ENCODE assay signal across 8 cellular contexts in the genomic region with DNA sequence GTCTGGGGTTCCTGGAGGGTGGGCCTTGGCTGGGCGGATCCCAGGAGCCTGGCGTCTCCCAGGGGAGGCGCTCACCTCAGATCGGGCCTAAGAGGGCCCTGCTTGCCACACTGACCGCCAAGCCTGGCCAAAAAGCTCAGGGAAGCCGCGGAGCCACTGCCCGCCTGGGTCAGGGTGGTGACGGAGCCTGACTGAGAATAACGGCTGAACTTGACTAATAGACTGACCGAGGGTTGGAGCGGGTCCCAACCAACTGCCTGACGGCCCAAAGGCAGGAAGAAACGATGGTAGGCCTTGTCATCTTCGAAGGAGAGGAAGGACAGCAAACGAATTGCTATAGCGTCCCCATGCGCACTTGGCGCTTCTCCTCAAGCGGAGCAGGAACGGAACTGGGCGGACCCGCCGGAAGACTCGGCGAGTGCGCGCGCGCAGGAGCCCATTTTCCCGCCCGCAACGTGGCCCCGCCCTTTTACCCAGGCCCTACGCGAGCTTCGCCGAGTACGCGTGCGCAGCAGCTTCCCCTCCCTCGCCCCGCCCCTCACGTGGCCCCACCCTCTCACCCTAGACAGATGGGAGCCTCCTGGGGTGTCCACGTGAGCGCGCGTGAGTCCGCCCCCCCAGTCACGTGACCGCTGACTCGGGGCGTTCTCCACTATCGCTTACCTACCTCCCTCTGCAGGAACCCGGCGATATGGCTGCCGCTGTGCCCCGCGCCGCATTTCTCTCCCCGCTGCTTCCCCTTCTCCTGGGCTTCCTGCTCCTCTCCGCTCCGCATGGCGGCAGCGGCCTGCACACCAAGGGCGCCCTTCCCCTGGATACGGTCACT. TPM values are rescaled to one million over a fixed set of nuclear protein-coding genes. Genes with fewer than 3 reads are reported as not detected.
DNase-seq lines count a peak whose midpoint lies in the region; TF ChIP-seq lines count a peak whose summit lies in the region.

A gene (plus strand): TSS at position 652 of the 826 bp plus-strand sequence. CDS start 40 bp downstream, at position 692.
A gene (minus strand): TSS at position 391 of the 826 bp plus-strand sequence. CDS start 7,895 bp downstream, outside the sequence.

- H3K9me3 ChIP-seq in stomach smooth muscle (ENCODE audit: control insufficient read depth in 2 of 2, low read length in 2 of 2) = no peaks in the 10 kb centered on the region

- peaks cover 20% of the 10 kb centered on the region for H3K36me3 Mint-ChIP-seq in neural crest cell (ENCODE audit: low read depth)

- H3K4me1 ChIP-seq in stomach smooth muscle (ENCODE audit: control insufficient read depth, insufficient read depth, low read length) = peaks cover 18% of the 10 kb centered on the region

- TF ChIP-seq CTCF in fibroblast of villous mesenchyme (IDR thresholded peaks at IDR 0.05; ENCODE audit: insufficient read depth, low read depth, low read length) (peak; percentile 51), neural crest cell (conservative IDR thresholded peaks at IDR 0.05) (peak; percentile 66)

- H3K9me3 Mint-ChIP-seq in neural crest cell = no peaks in the 10 kb centered on the region

- peak within 1 kb of the TSS; percentile 98 for H3K9ac ChIP-seq in stomach smooth muscle (ENCODE audit: low read length in 2 of 2)

- peak within 1 kb of the TSS; percentile 95 for H3K4me3 Mint-ChIP-seq in neural crest cell

- H3K4me3 ChIP-seq in H7 (ENCODE audit: insufficient read depth, low read depth, low read length) (peak within 1 kb of the TSS; percentile 91), fibroblast of villous mesenchyme (ENCODE audit: low read depth, low read length) (peak within 1 kb of the TSS; percentile 96), stomach smooth muscle (ENCODE audit: low read length in 2 of 2) (peak within 1 kb of the TSS; percentile 88 to 97)

- DNase-seq in G401 (ENCODE audit: low spot score) (peak; percentile 98), H7 (peak; percentile 99), M059J (ENCODE audit: low read depth) (peak; percentile 96), SHP77 (lab: John Stamatoyannopoulos, UW) (peak; percentile 98), fibroblast of villous mesenchyme (ENCODE audit: low read depth) (peak; percentile 99), neural crest cell (ENCODE audit: low read depth, low spot score) (peak; percentile 99)
- peak; percentile 100 for DNase-seq in activated effector memory CD4-positive, alpha-beta T cell treated with anti-CD3 and anti-CD28 coated beads, Interleukin-2, amount 50 U/mL, for 16 hours

- no peaks in the 10 kb centered on the region for H3K27me3 ChIP-seq in H7 (ENCODE audit: control insufficient read depth, insufficient read depth, low read length)
- H3K27me3 ChIP-seq in stomach smooth muscle (ENCODE audit: control insufficient read depth in 1 of 2, insufficient read depth in 2 of 2, low read length in 2 of 2) = no peaks in the 10 kb centered on the region

- in situ Hi-C loops in G401 (cut with HindIII; ENCODE audit: low sequenced_read_pairs) = no loop called here

- peaks cover 41% of the 10 kb centered on the region for H3K4me1 Mint-ChIP-seq in neural crest cell

- H3K36me3 ChIP-seq in H7 (replicated peaks; ENCODE audit: control insufficient read depth, insufficient read depth, low read length) (peaks cover 6% of the 10 kb centered on the region; the same call in 1 of the 2 replicates), stomach smooth muscle (ENCODE audit: control insufficient read depth in 2 of 2, insufficient read depth in 2 of 2, low read length in 2 of 2) (peaks cover under 1 to 3% of the 10 kb centered on the region in 2 donors)

- H3K27ac ChIP-seq in stomach smooth muscle (ENCODE audit: low read length) = peak within 1 kb of the TSS; percentile 99

- H3K27ac Mint-ChIP-seq in neural crest cell (ENCODE audit: unreplicated experiment) = peak within 1 kb of the TSS; percentile 99

- H3K27me3 Mint-ChIP-seq in neural crest cell (ENCODE audit: low read depth) = no peaks in the 10 kb centered on the region

RNA-seq across cellular contexts. Expression of the first gene that starts in this region (rescaled TPM):
- total RNA-seq in G401 (2014; rRNA removed; shearing (Covaris generic)) = 131 and 159 TPM in 2 replicates
- 110 and 116 TPM in 2 replicates for total RNA-seq in H7 (2014; rRNA removed; shearing (Covaris generic))
- total RNA-seq in M059J (2014; rRNA removed; shearing (Covaris generic)) = 115 and 127 TPM in 2 replicates
- 50.3 and 55.3 TPM in 2 replicates for total RNA-seq in fibroblast of villous mesenchyme
- total RNA-seq in neural crest cell = 91.1 and 101 TPM in 2 replicates

RNA-seq across cellular contexts. Expression of the second gene that starts in this region (rescaled TPM):
- 5.9 and 7.4 TPM in 2 replicates for total RNA-seq in G401 (2014; rRNA removed; shearing (Covaris generic))
- 9.2 and 10.1 TPM in 2 replicates for total RNA-seq in H7 (2014; rRNA removed; shearing (Covaris generic))
- 6.9 and 7.3 TPM in 2 replicates for total RNA-seq in M059J (2014; rRNA removed; shearing (Covaris generic))
- total RNA-seq in fibroblast of villous mesenchyme = 5.5 and 7.3 TPM in 2 replicates
- total RNA-seq in neural crest cell = 16.7 and 17.0 TPM in 2 replicates

Comparison
In these comparisons a context has a peak if more than half of its experiments do, and no peak if none do; other contexts are left out.
1. Peak in every context shown above with its lines: DNase-seq, H3K4me3 ChIP-seq and H3K27ac ChIP-seq.